1 cellular context compared by ENCODE assay signal in the genomic region with DNA sequence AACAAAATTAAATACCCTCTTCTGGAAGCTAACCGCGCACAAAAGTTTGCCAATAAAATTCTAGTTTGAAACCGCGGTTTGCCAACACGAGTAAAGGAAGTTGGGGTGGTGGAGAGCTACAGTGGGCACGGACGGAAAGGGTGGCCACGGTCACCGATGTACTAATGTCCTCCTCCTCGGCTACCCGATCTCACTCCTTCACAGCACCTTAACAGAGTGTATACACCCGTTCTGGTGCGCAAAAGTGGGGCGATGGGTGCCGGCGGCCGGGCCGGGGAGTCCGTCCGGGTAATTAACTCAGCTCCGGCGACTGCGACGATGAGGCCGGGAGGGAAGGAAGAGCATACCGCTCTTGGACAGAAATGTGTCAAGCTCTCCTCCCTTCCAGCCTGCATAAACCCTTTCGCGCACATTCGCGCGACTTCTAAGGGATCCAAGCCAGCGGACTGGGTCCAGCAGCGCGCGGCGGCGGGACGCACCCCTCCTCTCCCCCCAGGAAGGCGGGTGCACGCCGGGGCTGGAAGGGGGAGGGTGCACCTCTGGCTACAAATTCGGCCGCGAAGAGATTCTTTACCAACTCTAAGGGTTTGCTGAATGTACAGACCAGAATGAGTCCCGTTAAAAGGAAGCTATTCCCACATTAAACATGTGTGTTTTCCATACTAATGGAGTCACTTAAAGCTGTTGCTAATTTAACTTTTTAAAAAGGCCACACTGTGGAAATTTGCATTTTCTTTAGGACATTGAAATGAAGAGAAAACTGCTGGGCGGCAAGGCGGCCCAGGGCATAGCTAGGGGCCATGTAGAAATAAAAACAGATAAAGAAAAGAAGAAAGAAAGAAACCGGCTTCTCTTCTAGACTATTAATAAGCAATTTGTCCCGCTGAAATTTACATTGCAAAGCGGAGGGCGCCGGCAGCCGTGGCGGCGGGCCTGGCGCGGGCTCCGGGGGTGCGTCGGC.
TF ChIP-seq lines count a peak whose summit lies in the region.

No MANE protein-coding gene starts in this region.

TF ChIP-seq in HEK293, 187 proteins besides CTCF, POLR2A, EP300 and RAD21 (continued from another document and continues in another):
- TF ChIP-seq GLIS1 (tag by site-specific recombination; IDR thresholded peaks at IDR 0.05), result no peak
- peak; percentile 40; the same call in 1 of the 2 replicates for TF ChIP-seq ZBTB8A (tag by site-specific recombination; IDR thresholded peaks at IDR 0.05)
- 0 out of 2 replicates have a peak, but pooled peaks have one; percentile 33 for TF ChIP-seq GLIS2 (tag by site-specific recombination; IDR thresholded peaks at IDR 0.05)
- no peak for TF ChIP-seq ZNF621 (tag by site-specific recombination; IDR thresholded peaks at IDR 0.05)
- TF ChIP-seq ZBTB17 (tag by site-specific recombination; IDR thresholded peaks at IDR 0.05), result peak; percentile 45
- no peak for TF ChIP-seq ZSCAN23 (tag by site-specific recombination; IDR thresholded peaks at IDR 0.05)
- TF ChIP-seq KLF8 (tag by site-specific recombination; IDR thresholded peaks at IDR 0.05), result peak; percentile 43; the same call in 1 of the 2 replicates
- no peak for TF ChIP-seq PRDM6 (tag by site-specific recombination; IDR thresholded peaks at IDR 0.05)
- TF ChIP-seq ZNF571 (tag by site-specific recombination; IDR thresholded peaks at IDR 0.05), result no peak
- no peak for TF ChIP-seq ZNF677 (tag by site-specific recombination; IDR thresholded peaks at IDR 0.05)
- TF ChIP-seq ZNF692 (tag by site-specific recombination; IDR thresholded peaks at IDR 0.05), result 0 out of 2 replicates have a peak, but pooled peaks have one; percentile 21
- TF ChIP-seq ZNF350 (tag by site-specific recombination; IDR thresholded peaks at IDR 0.05), result no peak
- TF ChIP-seq ZSCAN30 (tag by site-specific recombination; IDR thresholded peaks at IDR 0.05), result 0 out of 2 replicates have a peak, but pooled peaks have one; percentile 8
- no peak for TF ChIP-seq ZFP37 (tag by site-specific recombination; IDR thresholded peaks at IDR 0.05)
- TF ChIP-seq ZNF596 (tag by site-specific recombination; IDR thresholded peaks at IDR 0.05), result no peak
- TF ChIP-seq SP2 (tag by site-specific recombination; IDR thresholded peaks at IDR 0.05), result peak; percentile 66
- peak; percentile 19; the same call in 1 of the 2 replicates for TF ChIP-seq ZNF423 (tag by site-specific recombination; IDR thresholded peaks at IDR 0.05)
- no peak for TF ChIP-seq MZF1 (tag by site-specific recombination; IDR thresholded peaks at IDR 0.05; ENCODE audit: borderline replicate concordance)
- 0 out of 2 replicates have a peak, but pooled peaks have one; percentile 24 for TF ChIP-seq ZNF366 (tag by site-specific recombination; conservative IDR thresholded peaks at IDR 0.05)
- TF ChIP-seq ZNF707 (tag by site-specific recombination; IDR thresholded peaks at IDR 0.05), result no peak
- TF ChIP-seq, protein P1, sequence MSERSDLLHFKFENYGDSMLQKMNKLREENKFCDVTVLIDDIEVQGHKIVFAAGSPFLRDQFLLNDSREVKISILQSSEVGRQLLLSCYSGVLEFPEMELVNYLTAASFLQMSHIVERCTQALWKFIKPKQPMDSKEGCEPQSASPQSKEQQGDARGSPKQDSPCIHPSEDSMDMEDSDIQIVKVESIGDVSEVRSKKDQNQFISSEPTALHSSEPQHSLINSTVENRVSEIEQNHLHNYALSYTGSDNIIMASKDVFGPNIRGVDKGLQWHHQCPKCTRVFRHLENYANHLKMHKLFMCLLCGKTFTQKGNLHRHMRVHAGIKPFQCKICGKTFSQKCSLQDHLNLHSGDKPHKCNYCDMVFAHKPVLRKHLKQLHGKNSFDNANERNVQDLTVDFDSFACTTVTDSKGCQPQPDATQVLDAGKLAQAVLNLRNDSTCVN (tag by site-specific recombination; optimal IDR thresholded peaks at IDR 0.05), result peak; percentile 69
- TF ChIP-seq ZNF341 (tag by site-specific recombination; IDR thresholded peaks at IDR 0.05; ENCODE audit: low read depth), result peak; percentile 77
- peak; percentile 62 for TF ChIP-seq ZIC2 (tag by site-specific recombination; IDR thresholded peaks at IDR 0.05)
- TF ChIP-seq ZNF362 (tag by site-specific recombination; IDR thresholded peaks at IDR 0.05), result no peak
- TF ChIP-seq ZNF513 (tag by site-specific recombination; IDR thresholded peaks at IDR 0.05), result no peak
- no peak for TF ChIP-seq ZNF544 (tag by site-specific recombination; IDR thresholded peaks at IDR 0.05)
- no peak for TF ChIP-seq ZNF184 (tag by site-specific recombination; IDR thresholded peaks at IDR 0.05)
- no peak for TF ChIP-seq ZNF24 (tag by site-specific recombination; IDR thresholded peaks at IDR 0.05)
- peak; percentile 83 for TF ChIP-seq ZNF600 (tag by site-specific recombination; IDR thresholded peaks at IDR 0.05)
- TF ChIP-seq SP3 (tag by site-specific recombination; IDR thresholded peaks at IDR 0.05), result peak; percentile 60
- no peak for TF ChIP-seq HOXD13 (CRISPR knock-in tag; IDR thresholded peaks at IDR 0.05; ENCODE audit: borderline replicate concordance)
- TF ChIP-seq ZBTB48 (tag by site-specific recombination; IDR thresholded peaks at IDR 0.05), result peak; percentile 70
- TF ChIP-seq, protein P2, sequence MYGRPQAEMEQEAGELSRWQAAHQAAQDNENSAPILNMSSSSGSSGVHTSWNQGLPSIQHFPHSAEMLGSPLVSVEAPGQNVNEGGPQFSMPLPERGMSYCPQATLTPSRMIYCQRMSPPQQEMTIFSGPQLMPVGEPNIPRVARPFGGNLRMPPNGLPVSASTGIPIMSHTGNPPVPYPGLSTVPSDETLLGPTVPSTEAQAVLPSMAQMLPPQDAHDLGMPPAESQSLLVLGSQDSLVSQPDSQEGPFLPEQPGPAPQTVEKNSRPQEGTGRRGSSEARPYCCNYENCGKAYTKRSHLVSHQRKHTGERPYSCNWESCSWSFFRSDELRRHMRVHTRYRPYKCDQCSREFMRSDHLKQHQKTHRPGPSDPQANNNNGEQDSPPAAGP (tag by site-specific recombination; IDR thresholded peaks at IDR 0.05), result 0 out of 2 replicates have a peak, but pooled peaks have one; percentile 20
- no peak for TF ChIP-seq PRDM4 (tag by site-specific recombination; IDR thresholded peaks at IDR 0.05)
- TF ChIP-seq KLF7 (tag by site-specific recombination; IDR thresholded peaks at IDR 0.05; ENCODE audit: borderline replicate concordance), result no peak
- TF ChIP-seq ZEB2 (tag by site-specific recombination; IDR thresholded peaks at IDR 0.05), result no peak
- TF ChIP-seq, protein P3, sequence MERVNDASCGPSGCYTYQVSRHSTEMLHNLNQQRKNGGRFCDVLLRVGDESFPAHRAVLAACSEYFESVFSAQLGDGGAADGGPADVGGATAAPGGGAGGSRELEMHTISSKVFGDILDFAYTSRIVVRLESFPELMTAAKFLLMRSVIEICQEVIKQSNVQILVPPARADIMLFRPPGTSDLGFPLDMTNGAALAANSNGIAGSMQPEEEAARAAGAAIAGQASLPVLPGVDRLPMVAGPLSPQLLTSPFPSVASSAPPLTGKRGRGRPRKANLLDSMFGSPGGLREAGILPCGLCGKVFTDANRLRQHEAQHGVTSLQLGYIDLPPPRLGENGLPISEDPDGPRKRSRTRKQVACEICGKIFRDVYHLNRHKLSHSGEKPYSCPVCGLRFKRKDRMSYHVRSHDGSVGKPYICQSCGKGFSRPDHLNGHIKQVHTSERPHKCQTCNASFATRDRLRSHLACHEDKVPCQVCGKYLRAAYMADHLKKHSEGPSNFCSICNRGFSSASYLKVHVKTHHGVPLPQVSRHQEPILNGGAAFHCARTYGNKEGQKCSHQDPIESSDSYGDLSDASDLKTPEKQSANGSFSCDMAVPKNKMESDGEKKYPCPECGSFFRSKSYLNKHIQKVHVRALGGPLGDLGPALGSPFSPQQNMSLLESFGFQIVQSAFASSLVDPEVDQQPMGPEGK (tag by site-specific recombination; IDR thresholded peaks at IDR 0.05), result peak; percentile 83
- TF ChIP-seq ZNF777 (tag by site-specific recombination; IDR thresholded peaks at IDR 0.05; ENCODE audit: borderline replicate concordance), result no peak; the same call in 1 of the 2 replicates
- TF ChIP-seq MEIS1 (CRISPR knock-in tag; IDR thresholded peaks at IDR 0.05; ENCODE audit: borderline replicate concordance), result no peak
- 0 out of 2 replicates have a peak, but pooled peaks have one; percentile 13 for TF ChIP-seq ZXDB (tag by site-specific recombination; IDR thresholded peaks at IDR 0.05)
- TF ChIP-seq MYNN (tag by site-specific recombination; IDR thresholded peaks at IDR 0.05; ENCODE audit: borderline replicate concordance), result no peak
- peak; percentile 53; the same call in 1 of the 2 replicates for TF ChIP-seq ZFP69B (tag by site-specific recombination; IDR thresholded peaks at IDR 0.05)
- no peak for TF ChIP-seq ZNF623 (tag by site-specific recombination; IDR thresholded peaks at IDR 0.05)
- TF ChIP-seq ZNF76 (tag by site-specific recombination; IDR thresholded peaks at IDR 0.05; ENCODE audit: borderline replicate concordance, low read depth), result peak; percentile 33; the same call in 1 of the 2 replicates
- TF ChIP-seq ZNF248 (tag by site-specific recombination; IDR thresholded peaks at IDR 0.05), result no peak
- TF ChIP-seq ZNF18 (tag by site-specific recombination; IDR thresholded peaks at IDR 0.05), result no peak
- no peak for TF ChIP-seq ZNF16 (tag by site-specific recombination; IDR thresholded peaks at IDR 0.05; ENCODE audit: low read depth)
